Comparison of ENCODE assay signal across 9 cellular contexts in the genomic region with DNA sequence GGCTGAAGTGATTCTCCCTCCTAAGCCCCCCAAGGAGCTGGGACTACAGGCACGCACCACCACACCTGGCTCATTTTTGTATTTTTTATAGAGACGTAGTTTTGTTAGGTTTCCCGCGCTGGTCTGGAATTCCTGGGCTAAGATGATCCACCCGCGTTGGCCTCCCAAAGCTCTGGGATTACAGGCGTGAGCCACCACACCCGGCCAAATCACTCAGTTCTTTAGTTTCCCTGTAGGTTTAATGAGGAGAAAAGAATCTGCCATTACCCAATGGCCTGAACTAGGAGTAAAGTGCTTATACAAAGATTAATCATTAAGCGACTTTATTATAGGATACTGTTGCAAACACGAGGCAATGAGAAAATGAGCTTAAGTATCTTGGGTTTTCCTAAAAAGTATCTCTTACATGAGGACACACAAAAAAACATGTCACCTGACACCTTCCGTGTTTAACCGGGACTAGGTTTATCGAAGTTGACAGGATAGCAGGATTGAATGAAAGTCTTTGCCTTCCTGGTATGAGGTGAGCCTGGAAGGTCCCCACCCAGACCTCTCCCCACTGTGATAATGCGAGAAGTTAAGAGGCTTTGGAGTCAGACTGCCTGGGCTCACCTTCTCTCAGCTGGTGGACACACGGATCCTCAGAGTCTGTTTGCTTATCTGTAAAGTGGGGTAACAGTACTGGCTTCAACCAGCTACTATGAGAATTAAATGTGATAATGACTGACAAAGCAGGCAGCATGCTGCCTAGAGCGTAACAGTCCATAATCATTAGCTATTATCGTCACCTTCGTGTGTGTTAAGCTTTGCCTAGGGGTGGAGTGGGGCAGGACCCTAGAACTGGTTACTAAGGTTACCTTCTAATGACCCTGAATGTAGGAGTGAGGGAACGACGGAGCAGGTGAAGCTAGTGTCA.
DNase-seq lines count a peak whose midpoint lies in the region; TF ChIP-seq lines count a peak whose summit lies in the region.
"Had no signal": no experiment of that assay in that cellular context is flagged by ENCODE, and none has a peak within 500 bp of the region (broad histone marks: within the 10 kb centered on the region; RNA-seq: fewer than 3 reads in every experiment).

No MANE protein-coding gene starts in this region.

- H3K4me3 ChIP-seq in Caco-2 (ENCODE audit: low read depth, low read length) (peak overlapping the region; percentile 86), Peyer's patch (peak overlapping the region in 3 of 4 donors; percentile 54 to 82 (median 71)), epithelial cell of proximal tubule (ENCODE audit: low read depth, low read length) (peak overlapping the region; percentile 97)

- TF ChIP-seq POLR2A in Peyer's patch (IDR thresholded peaks at IDR 0.05): no peak

- no TSS peak for BruUV-seq in Caco-2 (replicated peaks; lab: Mats Ljungman, UMichigan)

- POLR2A ChIA-PET in Caco-2 (lab: Charles Lee): interaction anchor here (0.7 to 1.9 kb wide), 8 partner anchors 16 to 189 kb away, joined by 3 to 17 read pairs (median 4); a partner anchor contains a TSS

- H3K9me3 Mint-ChIP-seq in Caco-2 (ENCODE audit: unreplicated experiment): peaks cover 9% of the 10 kb centered on the region
- H3K9me3 Mint-ChIP-seq in osteocyte (ENCODE audit: unreplicated experiment): no peaks in the 10 kb centered on the region

- peak overlapping the region; percentile 88 to 100 (median 98) for H3K27ac ChIP-seq in Peyer's patch

- intact Hi-C loops in Caco-2 (cut with micrococcal nuclease; ENCODE audit: unreplicated experiment): loop anchor here (1.0 kb wide), 2 partner anchors 128 to 133 kb away; no protein-coding TSS in a partner anchor

- H3K9me3 ChIP-seq in Caco-2 (no peaks in the 10 kb centered on the region), Peyer's patch (no peaks in the 10 kb centered on the region)

- peaks cover 34% of the 10 kb centered on the region for H3K4me1 Mint-ChIP-seq in Caco-2 (ENCODE audit: low read depth, unreplicated experiment)
- peaks cover 14% of the 10 kb centered on the region for H3K4me1 Mint-ChIP-seq in osteocyte (ENCODE audit: unreplicated experiment)

- CTCF ChIA-PET in Caco-2 (lab: Charles Lee): interaction anchor here (0.6 to 1.5 kb wide), 6 partner anchors 23 to 135 kb away, joined by 3 to 5 read pairs (median 3); a partner anchor contains a TSS

- H3K36me3 Mint-ChIP-seq in Caco-2 (ENCODE audit: insufficient read depth, unreplicated experiment) (peaks cover 36% of the 10 kb centered on the region), osteocyte (ENCODE audit: unreplicated experiment) (no peaks in the 10 kb centered on the region)

- peak overlapping the region; percentile 99 for H3K27ac Mint-ChIP-seq in Caco-2 (ENCODE audit: unreplicated experiment)
- peak overlapping the region; percentile 99 for H3K27ac Mint-ChIP-seq in osteocyte (ENCODE audit: unreplicated experiment)

- H3K27me3 Mint-ChIP-seq in Caco-2 (ENCODE audit: insufficient read depth, unreplicated experiment) (no peaks in the 10 kb centered on the region), osteocyte (ENCODE audit: unreplicated experiment) (no peaks in the 10 kb centered on the region)

- H3K4me1 ChIP-seq in Caco-2: peaks cover 11% of the 10 kb centered on the region
- H3K4me1 ChIP-seq in Peyer's patch: peaks cover 0 to 31% (median 3%) of the 10 kb centered on the region in 4 donors

- DNase-seq in Caco-2 (peak; percentile 64), Peyer's patch (peak in 1 of 3 donors; percentile 58), epithelial cell of proximal tubule (ENCODE audit: low read depth) (no peak), osteocyte (ENCODE audit: extremely low spot score, unreplicated experiment) (no peak), NCI-H510A (lab: John Stamatoyannopoulos, UW) (no peak), COLO829 (ENCODE audit: low spot score) (no peak), retina (no peak), occipital lobe (lab: John Stamatoyannopoulos, UW) (no peak)
- DNase-seq: NCI-H524 had no signal

- H3K27me3 ChIP-seq in Caco-2 (replicated peaks; ENCODE audit: control insufficient read depth, insufficient read depth, low read length): no peaks in the 10 kb centered on the region
- H3K27me3 ChIP-seq in Peyer's patch: no peaks in the 10 kb centered on the region

- H3K36me3 ChIP-seq in Caco-2 (ENCODE audit: control insufficient read depth, insufficient read depth, low read length): no peaks in the 10 kb centered on the region
- no peaks in the 10 kb centered on the region for H3K36me3 ChIP-seq in Peyer's patch

- TF ChIP-seq CTCF in Caco-2 (IDR thresholded peaks at IDR 0.05; ENCODE audit: insufficient read depth in 1 of 2, low read depth in 1 of 2, low read length in 1 of 2, severe bottlenecking in 1 of 2, unreplicated experiment in 1 of 2): no peak
- peak in 1 of 6 experiments; percentile 15 for TF ChIP-seq CTCF in Peyer's patch (IDR thresholded peaks at IDR 0.05)
- TF ChIP-seq CTCF in epithelial cell of proximal tubule (conservative IDR thresholded peaks at IDR 0.05; ENCODE audit: low read depth, low read length): no peak
- TF ChIP-seq CTCF in osteocyte (IDR thresholded peaks at IDR 0.05): no peak

- H3K4me3 Mint-ChIP-seq in Caco-2 (ENCODE audit: unreplicated experiment) (peak overlapping the region; percentile 97), osteocyte (ENCODE audit: unreplicated experiment) (peak overlapping the region; percentile 92)

Comparison
In these comparisons a context has a peak if more than half of its experiments do, and no peak if none do; other contexts are left out.
1. DNase-seq: peak in Caco-2 (2 of 2); none in epithelial cell of proximal tubule (single experiment), osteocyte (single experiment), NCI-H510A (single experiment), COLO829 (single experiment), retina (single experiment) and occipital lobe (single experiment).
2. Peak in every context shown above with its lines, with median percentiles within 50 percentile points of each other: H3K4me3 ChIP-seq.